ENCODE assay signal across 8 cellular contexts in genomic region chr16:50367777-50368409, GRCh38. TPM values are rescaled to one million over a fixed set of nuclear protein-coding genes. Genes with fewer than 3 reads are reported as not detected.
DNase-seq lines count a peak whose midpoint lies in the region; ATAC-seq and TF ChIP-seq lines count a peak whose summit lies in the region.

No MANE protein-coding gene starts in this region.

- H3K9me3 Mint-ChIP-seq in activated T-cell treated with anti-CD3 and anti-CD28 coated beads, Interleukin-2, amount 50 U/mL, for 4 hours = no peaks in the 10 kb centered on the region
- H3K9me3 Mint-ChIP-seq in activated naive CD8-positive, alpha-beta T cell (ENCODE audit: low read depth) = no peaks in the 10 kb centered on the region

- H3K4me3 Mint-ChIP-seq in activated T-cell treated with anti-CD3 and anti-CD28 coated beads, Interleukin-2, amount 50 U/mL, for 4 hours = peak overlapping the region; percentile 96
- H3K4me3 Mint-ChIP-seq in activated naive CD8-positive, alpha-beta T cell = peak overlapping the region; percentile 97

- no peaks in the 10 kb centered on the region for H3K27me3 Mint-ChIP-seq in activated T-cell treated with anti-CD3 and anti-CD28 coated beads, Interleukin-2, amount 50 U/mL, for 4 hours (ENCODE audit: low read depth)
- H3K27me3 Mint-ChIP-seq in activated naive CD8-positive, alpha-beta T cell = no peaks in the 10 kb centered on the region

- 3% methylated on average over 23 of the region's 23 CpGs for WGBS in tibial nerve, 2 donors

- H3K36me3 ChIP-seq in left lung = peaks cover 0 to 17% of the 10 kb centered on the region in 2 donors
- H3K36me3 ChIP-seq in tibial nerve = peaks cover 0 to 18% (median 0%) of the 10 kb centered on the region in 3 donors

- no peak for TF ChIP-seq CTCF in left lung (IDR thresholded peaks at IDR 0.05)
- TF ChIP-seq CTCF in tibial nerve (IDR thresholded peaks at IDR 0.05) = no peak

- H3K27ac Mint-ChIP-seq in activated naive CD8-positive, alpha-beta T cell = peak overlapping the region; percentile 91

- no peak for TF ChIP-seq EP300 in tibial nerve (IDR thresholded peaks at IDR 0.05)

- no peak for TF ChIP-seq POLR2A in tibial nerve (IDR thresholded peaks at IDR 0.05)

- H3K4me1 Mint-ChIP-seq in activated T-cell treated with anti-CD3 and anti-CD28 coated beads, Interleukin-2, amount 50 U/mL, for 4 hours (ENCODE audit: low read depth) = peaks cover 58% of the 10 kb centered on the region
- H3K4me1 Mint-ChIP-seq in activated naive CD8-positive, alpha-beta T cell (ENCODE audit: low read depth) = peaks cover 57% of the 10 kb centered on the region

- intact Hi-C loops in left lung (cut with DNase I) = no loop called here

- peaks cover 14 to 42% of the 10 kb centered on the region in 2 donors for H3K4me1 ChIP-seq in left lung
- peaks cover 2 to 49% (median 26%) of the 10 kb centered on the region in 4 donors for H3K4me1 ChIP-seq in tibial nerve

- H3K27ac ChIP-seq in left lung (peak overlapping the region in 1 of 2 donors; percentile 76), tibial nerve (peak overlapping the region; percentile 28 to 87 (median 75))

- no peak for ATAC-seq in activated T-cell treated with anti-CD3 and anti-CD28 coated beads, Interleukin-2, amount 50 U/mL, for 4 hours
- ATAC-seq in left lung = no peak

- DNase-seq in activated T-cell treated with anti-CD3 and anti-CD28 coated beads, Interleukin-2, amount 50 U/mL, for 4 hours = no peak
- DNase-seq in activated T-cell treated with anti-CD3 and anti-CD28 coated beads, Interleukin-2, amount 50 U/mL, for 48 hours = no peak
- no peak for DNase-seq in left lung
- no peak for DNase-seq in tibial nerve (ENCODE audit: low spot score in 2 of 2)
- no peak for DNase-seq in epidermal melanocyte (ENCODE audit: insufficient read length, low spot score)
- no peak for DNase-seq in NCI-H446 (lab: John Stamatoyannopoulos, UW)
- no peak for DNase-seq in NCI-H187 (lab: John Stamatoyannopoulos, UW)

- peak overlapping the region; percentile 96 to 99 for H3K4me3 ChIP-seq in left lung
- peak overlapping the region; percentile 71 to 95 (median 84) for H3K4me3 ChIP-seq in tibial nerve

- H3K9me3 ChIP-seq in left lung (no peaks in the 10 kb centered on the region), tibial nerve (no peaks in the 10 kb centered on the region)

- H3K36me3 Mint-ChIP-seq in activated T-cell treated with anti-CD3 and anti-CD28 coated beads, Interleukin-2, amount 50 U/mL, for 4 hours (ENCODE audit: insufficient read depth) = peaks cover 24% of the 10 kb centered on the region
- peaks cover 7% of the 10 kb centered on the region for H3K36me3 Mint-ChIP-seq in activated naive CD8-positive, alpha-beta T cell

- H3K27me3 ChIP-seq in left lung = no peaks in the 10 kb centered on the region
- no peaks in the 10 kb centered on the region for H3K27me3 ChIP-seq in tibial nerve

RNA-seq across cellular contexts. Expression of gene BRD7, which starts 0.9 kb away (rescaled TPM):
- total RNA-seq in activated T-cell treated with anti-CD3 and anti-CD28 coated beads, Interleukin-2, amount 50 U/mL, for 4 hours = 10 to 100 TPM; 87.1 to 91.1 (median 91.0) TPM
- total RNA-seq in left lung = 10 to 100 TPM; 59.8 to 66.8 TPM
- 10 to 100 TPM; 35.4 to 55.7 (median 41.6) TPM for total RNA-seq in tibial nerve
